Comparison of ENCODE assay signal across 13 cellular contexts in the genomic region with DNA sequence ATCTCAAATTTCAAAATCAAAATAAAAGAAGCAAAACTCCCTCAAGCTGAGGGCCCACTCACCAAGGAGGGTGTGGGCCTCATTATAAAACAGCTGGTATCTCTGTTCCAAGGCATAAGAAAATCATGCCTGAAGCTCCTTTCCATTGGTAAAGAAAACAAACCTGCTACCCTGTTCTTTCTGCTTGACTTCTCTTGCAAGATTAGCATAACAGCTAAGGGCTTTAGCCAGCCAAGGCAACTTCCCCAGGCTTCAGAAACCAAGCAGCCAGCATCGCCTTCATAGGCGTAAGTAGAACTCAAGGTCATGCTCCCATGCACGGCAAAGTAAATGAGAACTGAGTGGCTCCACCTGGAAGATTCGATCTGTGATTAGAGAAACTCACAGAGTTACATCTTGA. TPM values are rescaled to one million over a fixed set of nuclear protein-coding genes. Genes with fewer than 3 reads are reported as not detected.
DNase-seq lines count a peak whose midpoint lies in the region; ATAC-seq lines count a peak whose summit lies in the region.
"Had no signal": no experiment of that assay in that cellular context is flagged by ENCODE, and none has a peak within 500 bp of the region (broad histone marks: within the 10 kb centered on the region; RNA-seq: fewer than 3 reads in every experiment).

No MANE protein-coding gene starts in this region.

- H3K79me1 ChIP-seq in trophoblast cell (ENCODE audit: low read length) = no peaks in the 10 kb centered on the region

- no peaks in the 10 kb centered on the region for H3K9me3 ChIP-seq in trophoblast cell (ENCODE audit: insufficient read depth, low read depth, low read length)
- H3K9me3 ChIP-seq: gastrocnemius medialis had no signal

- no peak overlapping the region for H2BK5ac ChIP-seq in trophoblast cell (ENCODE audit: low read depth, low read length, poor library complexity)

- no peaks in the 10 kb centered on the region for H3K27me3 ChIP-seq in trophoblast cell (ENCODE audit: insufficient read depth, low read length)
- H3K27me3 ChIP-seq: gastrocnemius medialis had no signal

- no peak overlapping the region for H4K91ac ChIP-seq in trophoblast cell (ENCODE audit: low read depth, low read length)

- no peak overlapping the region for H3K4me2 ChIP-seq in trophoblast cell (ENCODE audit: low read length)

- H3K9ac ChIP-seq in trophoblast cell (ENCODE audit: low read length) = no peak overlapping the region

- H3K4me3 ChIP-seq in trophoblast cell (ENCODE audit: low read depth, low read length) = no peak overlapping the region
- H3K4me3 ChIP-seq: gastrocnemius medialis had no signal

- no peak overlapping the region for H4K12ac ChIP-seq in trophoblast cell (ENCODE audit: low read depth, low read length)

- H3K14ac ChIP-seq in trophoblast cell (ENCODE audit: low read length) = no peak overlapping the region

- H3K27ac ChIP-seq in trophoblast cell (ENCODE audit: low read depth, low read length) = no peak overlapping the region

- no peak overlapping the region for H3K4ac ChIP-seq in trophoblast cell (ENCODE audit: low read depth, low read length)

- no peak overlapping the region for H2AFZ ChIP-seq in trophoblast cell (ENCODE audit: insufficient read depth, low read length, poor library complexity)

- H3K4me1 ChIP-seq in trophoblast cell (ENCODE audit: control insufficient read depth in 1 of 2, insufficient read depth in 2 of 2, low read length in 2 of 2) = peaks cover 0 to 6% of the 10 kb centered on the region in 2 experiments

- H2BK12ac ChIP-seq in trophoblast cell (ENCODE audit: low read length) = no peak overlapping the region

- no peak overlapping the region for H4K8ac ChIP-seq in trophoblast cell (ENCODE audit: low read depth, low read length)

- no peaks in the 10 kb centered on the region for H3K36me3 ChIP-seq in trophoblast cell (ENCODE audit: control insufficient read depth in 1 of 2, insufficient read depth in 2 of 2, low read length in 2 of 2)
- H3K36me3 ChIP-seq: gastrocnemius medialis had no signal

- WGBS in trophoblast cell (ENCODE audit: extremely low coverage, insufficient coverage, insufficient read length) = no CpG with 5 or more reads among the region's 4 CpGs

- no peaks in the 10 kb centered on the region for H3K79me2 ChIP-seq in trophoblast cell (ENCODE audit: control insufficient read depth, insufficient read depth, low read length, poor library complexity)

- ATAC-seq in GM18519 (IDR thresholded peaks at IDR 0.05; ENCODE audit: low FRiP score, unreplicated experiment) (peak; percentile 66), HG03095 (IDR thresholded peaks at IDR 0.05; ENCODE audit: unreplicated experiment) (peak; percentile 57)
- ATAC-seq: gastrocnemius medialis had no signal

- peak overlapping the region; percentile 77 for H3K23ac ChIP-seq in trophoblast cell (ENCODE audit: low read length)

- peak; percentile 54 for DNase-seq in dedifferentiated amniotic fluid mesenchymal stem cell (ENCODE audit: extremely low spot score)
- DNase-seq in trophoblast cell = no peak
- DNase-seq in putamen (ENCODE audit: low spot score) = no peak
- no peak for DNase-seq in iPS-NIHi11 (ENCODE audit: low spot score)
- DNase-seq in NCI-H128 (lab: John Stamatoyannopoulos, UW; ENCODE audit: unreplicated experiment) = no peak
- DNase-seq in stimulated activated CD4-positive, alpha-beta T cell treated with anti-CD3 and anti-CD28 coated beads, Interleukin-12 subunit alpha, Interleukin-12 subunit beta, amount 100 ng/mL, for 4 hours = no peak
- DNase-seq: CD4-positive, CD25-positive, alpha-beta regulatory T cell; gastrocnemius medialis; posterior cingulate gyrus; RPMI8226; stimulated activated CD4-positive, alpha-beta T cell treated with anti-CD3 and anti-CD28 coated beads, Interleukin-2, amount 100 ng/mL, for 24 hours had no signal

- no peak overlapping the region for H2AK5ac ChIP-seq in trophoblast cell (ENCODE audit: low read length)

- no peak overlapping the region for H3K18ac ChIP-seq in trophoblast cell (ENCODE audit: low read length)

- no peak overlapping the region for H2BK120ac ChIP-seq in trophoblast cell (ENCODE audit: insufficient read depth, low read length, poor library complexity)

RNA-seq across cellular contexts. Expression of a gene that starts 3.0 kb away (rescaled TPM):
- polyA plus RNA-seq in trophoblast cell (2013) = 0.03 and 0.07 TPM in 2 replicates
- polyA plus RNA-seq: CD4-positive, CD25-positive, alpha-beta regulatory T cell had no signal
